Comparison of ENCODE assay signal across 14 cellular contexts in the genomic region with DNA sequence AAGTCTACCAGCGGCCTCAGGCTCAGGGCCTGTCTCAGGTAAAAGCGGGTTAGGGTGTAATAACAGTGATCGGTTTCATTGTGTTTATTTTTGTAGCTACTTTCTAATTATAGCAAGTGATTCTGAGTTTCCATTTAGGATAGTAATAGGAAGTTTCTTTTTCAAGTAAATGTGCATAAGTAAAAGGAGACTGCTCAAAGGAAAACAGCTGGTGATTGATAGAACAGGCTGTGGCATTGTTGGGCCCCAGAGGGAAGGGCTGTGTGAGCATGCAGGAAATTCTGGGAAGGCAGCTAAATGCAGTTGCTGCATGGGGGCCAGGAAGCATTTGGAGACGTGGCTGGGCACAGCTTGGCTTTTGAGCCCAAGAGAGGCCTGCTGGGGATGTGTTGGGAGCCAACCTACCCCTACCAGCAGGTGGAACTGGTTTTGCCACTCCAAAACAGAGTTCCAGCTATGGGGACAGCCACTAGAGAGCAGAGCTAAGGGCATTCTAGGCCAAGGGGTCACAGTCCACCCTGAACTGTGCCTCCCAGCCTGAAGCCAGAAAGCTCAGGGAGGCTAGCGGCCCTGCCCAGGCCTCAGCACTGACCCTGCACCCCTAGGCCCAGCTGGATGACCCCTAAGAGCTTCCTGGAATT. TPM values are rescaled to one million over a fixed set of nuclear protein-coding genes. Genes with fewer than 3 reads are reported as not detected.
DNase-seq lines count a peak whose midpoint lies in the region; ATAC-seq and TF ChIP-seq lines count a peak whose summit lies in the region.
"Had no signal": no experiment of that assay in that cellular context is flagged by ENCODE, and none has a peak within 500 bp of the region (broad histone marks: within the 10 kb centered on the region; RNA-seq: fewer than 3 reads in every experiment).

No MANE protein-coding gene starts in this region.

- H3K9me3 Mint-ChIP-seq in activated naive CD8-positive, alpha-beta T cell treated with anti-CD3 and anti-CD28 coated beads, Interleukin-2, amount 10 ng/mL, durations not matched to agents 7 days and 5 days = peaks cover 16% of the 10 kb centered on the region
- peaks cover 20% of the 10 kb centered on the region for H3K9me3 Mint-ChIP-seq in activated naive CD8-positive, alpha-beta T cell treated with anti-CD3 and anti-CD28 coated beads, Interleukin-2, amount 50 U/mL, for 24 hours
- H3K9me3 Mint-ChIP-seq in activated T-helper 1 cell treated with anti-CD3 and anti-CD28 coated beads, Interleukin-12 subunit alpha, Interleukin-12 subunit beta, Interleukin-2, Interleukin-4 antibody, amounts not matched to agents 30 ng/mL and 10 ng/mL and 1 ng/mL, durations not matched to agents 14 hours and 24 hours and 36 hours = peaks cover 16% of the 10 kb centered on the region

- peak overlapping the region; percentile 43 to 61 for H3K27ac ChIP-seq in liver (ENCODE audit: low read depth in 1 of 2, low read length in 2 of 2)
- peak overlapping the region; percentile 46 to 47 for H3K27ac ChIP-seq in thoracic aorta
- H3K27ac ChIP-seq: vagina had no signal

- peak overlapping the region; percentile 93 for H3K27ac Mint-ChIP-seq in activated naive CD8-positive, alpha-beta T cell treated with anti-CD3 and anti-CD28 coated beads, Interleukin-2, amount 10 ng/mL, durations not matched to agents 7 days and 5 days
- H3K27ac Mint-ChIP-seq in activated naive CD8-positive, alpha-beta T cell treated with anti-CD3 and anti-CD28 coated beads, Interleukin-2, amount 50 U/mL, for 24 hours = no peak overlapping the region
- H3K27ac Mint-ChIP-seq in activated T-helper 1 cell treated with anti-CD3 and anti-CD28 coated beads, Interleukin-12 subunit alpha, Interleukin-12 subunit beta, Interleukin-2, Interleukin-4 antibody, amounts not matched to agents 30 ng/mL and 10 ng/mL and 1 ng/mL, durations not matched to agents 14 hours and 24 hours and 36 hours = peak overlapping the region; percentile 88

- in situ Hi-C loops in G401 (cut with HindIII; ENCODE audit: low sequenced_read_pairs) = no loop called here

- H3K27me3 Mint-ChIP-seq in activated naive CD8-positive, alpha-beta T cell treated with anti-CD3 and anti-CD28 coated beads, Interleukin-2, amount 10 ng/mL, durations not matched to agents 7 days and 5 days = no peaks in the 10 kb centered on the region
- no peaks in the 10 kb centered on the region for H3K27me3 Mint-ChIP-seq in activated naive CD8-positive, alpha-beta T cell treated with anti-CD3 and anti-CD28 coated beads, Interleukin-2, amount 50 U/mL, for 24 hours
- no peaks in the 10 kb centered on the region for H3K27me3 Mint-ChIP-seq in activated T-helper 1 cell treated with anti-CD3 and anti-CD28 coated beads, Interleukin-12 subunit alpha, Interleukin-12 subunit beta, Interleukin-2, Interleukin-4 antibody, amounts not matched to agents 30 ng/mL and 10 ng/mL and 1 ng/mL, durations not matched to agents 14 hours and 24 hours and 36 hours (ENCODE audit: insufficient read depth)

- TF ChIP-seq RAD21 in liver (IDR thresholded peaks at IDR 0.05) = peak; percentile 67 to 82

- DNase-seq in activated naive CD8-positive, alpha-beta T cell treated with anti-CD3 and anti-CD28 coated beads, Interleukin-2, amount 10 ng/mL, durations not matched to agents 7 days and 5 days = no peak
- DNase-seq in activated naive CD8-positive, alpha-beta T cell treated with anti-CD3 and anti-CD28 coated beads, Interleukin-2, amount 50 U/mL, for 24 hours = no peak
- no peak for DNase-seq in activated T-helper 1 cell treated with anti-CD3 and anti-CD28 coated beads, Interleukin-12 subunit alpha, Interleukin-12 subunit beta, Interleukin-2, Interleukin-4 antibody, amounts not matched to agents 30 ng/mL and 10 ng/mL and 1 ng/mL, durations not matched to agents 14 hours and 24 hours and 36 hours (ENCODE audit: low spot score)
- DNase-seq in thoracic aorta (ENCODE audit: low spot score) (no peak), erythroblast (lab: John Stamatoyannopoulos, UW) (no peak), NCI-H748 treated with DMSO at 0.1 percent for 48 hours (lab: John Stamatoyannopoulos, UW) (no peak), G401 (ENCODE audit: low spot score) (no peak)
- DNase-seq: activated gamma-delta T cell, BE2C, NCI-H187 had no signal

- POLR2A ChIA-PET in activated naive CD8-positive, alpha-beta T cell treated with anti-CD3 and anti-CD28 coated beads, Interleukin-2, amount 10 ng/mL, durations not matched to agents 7 days and 5 days (lab: Charles Lee) = interaction anchor here (1.1 to 9.2 kb wide), 5 partner anchors 11 to 309 kb away, joined by 3 to 144 read pairs (median 21); a partner anchor contains a TSS

- TF ChIP-seq CTCF in liver (IDR thresholded peaks at IDR 0.05; ENCODE audit: low read depth, low read length, missing input control) = peak; percentile 23
- no peak for TF ChIP-seq CTCF in thoracic aorta (IDR thresholded peaks at IDR 0.05)

- H3K36me3 Mint-ChIP-seq in activated naive CD8-positive, alpha-beta T cell treated with anti-CD3 and anti-CD28 coated beads, Interleukin-2, amount 10 ng/mL, durations not matched to agents 7 days and 5 days = peaks cover 46% of the 10 kb centered on the region
- H3K36me3 Mint-ChIP-seq in activated naive CD8-positive, alpha-beta T cell treated with anti-CD3 and anti-CD28 coated beads, Interleukin-2, amount 50 U/mL, for 24 hours (ENCODE audit: low read depth) = peaks cover 26% of the 10 kb centered on the region
- peaks cover 34% of the 10 kb centered on the region for H3K36me3 Mint-ChIP-seq in activated T-helper 1 cell treated with anti-CD3 and anti-CD28 coated beads, Interleukin-12 subunit alpha, Interleukin-12 subunit beta, Interleukin-2, Interleukin-4 antibody, amounts not matched to agents 30 ng/mL and 10 ng/mL and 1 ng/mL, durations not matched to agents 14 hours and 24 hours and 36 hours (ENCODE audit: low read depth)

- H3K4me3 ChIP-seq in liver (ENCODE audit: low read depth in 1 of 3, low read length in 3 of 3) (no peak overlapping the region), thoracic aorta (no peak overlapping the region)
- H3K4me3 ChIP-seq: vagina had no signal

- no peaks in the 10 kb centered on the region for H3K27me3 ChIP-seq in liver (ENCODE audit: control insufficient read depth in 4 of 4, insufficient read depth in 4 of 4, low read length in 3 of 4)
- no peaks in the 10 kb centered on the region for H3K27me3 ChIP-seq in thoracic aorta (replicated peaks; ENCODE audit: insufficient read depth)
- H3K27me3 ChIP-seq: BE2C, vagina had no signal

- peaks cover 45% of the 10 kb centered on the region for H3K4me1 Mint-ChIP-seq in activated naive CD8-positive, alpha-beta T cell treated with anti-CD3 and anti-CD28 coated beads, Interleukin-2, amount 10 ng/mL, durations not matched to agents 7 days and 5 days
- peaks cover 41% of the 10 kb centered on the region for H3K4me1 Mint-ChIP-seq in activated naive CD8-positive, alpha-beta T cell treated with anti-CD3 and anti-CD28 coated beads, Interleukin-2, amount 50 U/mL, for 24 hours
- H3K4me1 Mint-ChIP-seq in activated T-helper 1 cell treated with anti-CD3 and anti-CD28 coated beads, Interleukin-12 subunit alpha, Interleukin-12 subunit beta, Interleukin-2, Interleukin-4 antibody, amounts not matched to agents 30 ng/mL and 10 ng/mL and 1 ng/mL, durations not matched to agents 14 hours and 24 hours and 36 hours (ENCODE audit: low read depth) = peaks cover 51% of the 10 kb centered on the region

- H3K4me3 Mint-ChIP-seq in activated naive CD8-positive, alpha-beta T cell treated with anti-CD3 and anti-CD28 coated beads, Interleukin-2, amount 10 ng/mL, durations not matched to agents 7 days and 5 days = no peak overlapping the region
- H3K4me3 Mint-ChIP-seq in activated naive CD8-positive, alpha-beta T cell treated with anti-CD3 and anti-CD28 coated beads, Interleukin-2, amount 50 U/mL, for 24 hours = no peak overlapping the region
- H3K4me3 Mint-ChIP-seq in activated T-helper 1 cell treated with anti-CD3 and anti-CD28 coated beads, Interleukin-12 subunit alpha, Interleukin-12 subunit beta, Interleukin-2, Interleukin-4 antibody, amounts not matched to agents 30 ng/mL and 10 ng/mL and 1 ng/mL, durations not matched to agents 14 hours and 24 hours and 36 hours = no peak overlapping the region

- ATAC-seq in activated naive CD8-positive, alpha-beta T cell treated with anti-CD3 and anti-CD28 coated beads, Interleukin-2, amount 10 ng/mL, durations not matched to agents 7 days and 5 days (ENCODE audit: low read depth) = no peak
- ATAC-seq in activated naive CD8-positive, alpha-beta T cell treated with anti-CD3 and anti-CD28 coated beads, Interleukin-2, amount 50 U/mL, for 24 hours = no peak
- ATAC-seq in thoracic aorta (ENCODE audit: insufficient number of reproducible peaks, low FRiP score, low read depth) = no peak
- ATAC-seq: Panc1 had no signal

- 57% methylated on average over 5 of the region's 5 CpGs for WGBS in liver

- H3K9me3 ChIP-seq in liver (ENCODE audit: control insufficient read depth in 4 of 4, low read length in 3 of 4) (peaks cover 5 to 10% (median 8%) of the 10 kb centered on the region in 4 donors), thoracic aorta (peaks cover 7% of the 10 kb centered on the region)
- H3K9me3 ChIP-seq: BE2C had no signal

- H3K4me1 ChIP-seq in liver (ENCODE audit: control insufficient read depth in 4 of 4, insufficient read depth in 4 of 4, low read length in 3 of 4) = peaks cover 5 to 14% (median 7%) of the 10 kb centered on the region in 4 donors
- peaks cover 5 to 18% of the 10 kb centered on the region in 2 donors for H3K4me1 ChIP-seq in thoracic aorta (ENCODE audit: control insufficient read depth in 1 of 2, low read depth in 2 of 2)
- H3K4me1 ChIP-seq: BE2C had no signal

- intact Hi-C loops in activated T-helper 1 cell treated with anti-CD3 and anti-CD28 coated beads, Interleukin-12 subunit alpha, Interleukin-12 subunit beta, Interleukin-2, Interleukin-4 antibody, amounts not matched to agents 30 ng/mL and 10 ng/mL and 1 ng/mL, durations not matched to agents 14 hours and 24 hours and 36 hours (cut with micrococcal nuclease) = loop anchor here (5.0 kb wide), 2 partner anchors 99 to 516 kb away; a partner anchor contains a TSS

- TF ChIP-seq POLR2A in erythroblast (IDR thresholded peaks at IDR 0.05; ENCODE audit: low read length) = no peak

- H3K36me3 ChIP-seq in liver (ENCODE audit: control insufficient read depth in 4 of 4, insufficient read depth in 3 of 4, low read depth in 1 of 4, low read length in 3 of 4) = no peaks in the 10 kb centered on the region
- peaks cover 5% of the 10 kb centered on the region for H3K36me3 ChIP-seq in thoracic aorta
- H3K36me3 ChIP-seq: BE2C, vagina had no signal

- H3K9ac ChIP-seq in liver (ENCODE audit: low read depth in 1 of 2, low read length in 2 of 2) = no peak overlapping the region

RNA-seq across cellular contexts. Expression of a gene that starts 12.6 kb away (rescaled TPM):
- total RNA-seq in activated naive CD8-positive, alpha-beta T cell treated with anti-CD3 and anti-CD28 coated beads, Interleukin-2, amount 10 ng/mL, durations not matched to agents 7 days and 5 days = 10 to 100 TPM; 70.6 to 76.3 TPM
- 34.3 TPM in 2 replicates for total RNA-seq in activated T-helper 1 cell treated with anti-CD3 and anti-CD28 coated beads, Interleukin-12 subunit alpha, Interleukin-12 subunit beta, Interleukin-2, Interleukin-4 antibody, amounts not matched to agents 30 ng/mL and 10 ng/mL and 1 ng/mL, durations not matched to agents 14 hours and 24 hours and 36 hours
- total RNA-seq in liver (1 to 10 TPM; 1.3 to 3.5 TPM), thoracic aorta (1 to 10 TPM; 3.3 to 4.6 TPM)
- under 1 TPM; 0.40 to 0.70 TPM for polyA plus RNA-seq in liver
- total RNA-seq in G401 (2014; rRNA removed; shearing (Covaris generic)) = not detected in 2 replicates

RNA-seq across cellular contexts. Expression of a gene that starts 24.9 kb away (rescaled TPM):
- total RNA-seq in activated naive CD8-positive, alpha-beta T cell treated with anti-CD3 and anti-CD28 coated beads, Interleukin-2, amount 10 ng/mL, durations not matched to agents 7 days and 5 days = 1 to 10 TPM; 2.8 to 3.5 TPM
- 6.7 and 7.3 TPM in 2 replicates for total RNA-seq in activated T-helper 1 cell treated with anti-CD3 and anti-CD28 coated beads, Interleukin-12 subunit alpha, Interleukin-12 subunit beta, Interleukin-2, Interleukin-4 antibody, amounts not matched to agents 30 ng/mL and 10 ng/mL and 1 ng/mL, durations not matched to agents 14 hours and 24 hours and 36 hours
- total RNA-seq in liver = 1 to 10 TPM in 1 of 2 donors, under 1 TPM in 1; 0.61 to 1.3 TPM
- under 1 TPM; 0.35 TPM for polyA plus RNA-seq in liver
- 10 to 100 TPM in 1 of 2 donors, 1 to 10 TPM in 1; 7.4 to 10.9 TPM for total RNA-seq in thoracic aorta
- not detected in 2 replicates for total RNA-seq in G401 (2014; rRNA removed; shearing (Covaris generic))
- total RNA-seq: HT-29 had no signal
